12 cellular contexts compared by ENCODE assay signal in the genomic region with DNA sequence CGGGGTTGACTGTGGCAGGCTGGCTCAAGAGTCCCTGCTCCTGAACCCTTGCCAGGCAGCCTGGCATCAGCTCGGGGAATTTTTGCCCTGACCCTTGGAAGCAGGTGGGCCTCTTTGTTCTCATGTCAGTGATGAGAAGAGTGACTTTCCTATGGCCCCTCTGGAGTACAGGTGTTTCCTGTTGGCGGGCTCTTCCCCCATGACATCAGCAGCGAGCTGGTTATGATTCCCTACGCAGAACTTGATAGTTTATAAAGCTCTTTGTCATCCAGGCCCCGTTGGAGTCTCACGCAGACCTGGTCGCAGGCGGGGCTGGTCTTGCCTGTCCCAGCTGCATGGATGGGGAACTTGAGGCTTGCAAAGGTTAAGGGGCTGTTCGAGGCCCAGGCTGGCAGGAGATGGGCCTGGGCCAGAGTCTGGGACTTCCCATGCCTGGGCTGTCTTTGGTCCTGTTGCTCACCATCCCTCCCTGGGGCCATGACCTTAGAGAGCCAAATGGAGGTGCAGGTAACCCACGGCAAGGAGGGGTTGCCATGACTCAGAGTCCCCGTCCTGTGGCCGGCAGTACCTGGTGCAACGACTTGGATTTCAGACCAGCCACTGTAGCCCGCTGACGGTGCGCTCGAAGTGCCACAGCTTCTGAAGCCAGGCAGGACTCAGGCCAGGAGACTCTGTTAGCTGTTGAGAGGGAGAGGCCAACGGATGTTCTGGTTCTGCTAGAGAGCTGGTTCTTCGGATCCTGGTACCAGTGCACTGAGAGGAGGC.
"Had no signal": no experiment of that assay in that cellular context is flagged by ENCODE, and none has a peak within 500 bp of the region (broad histone marks: within the 10 kb centered on the region; RNA-seq: fewer than 3 reads in every experiment).

No MANE protein-coding gene starts in this region.

- H3K4me1 ChIP-seq: ascending aorta, breast epithelium had no signal

- H3K4me3 ChIP-seq: ascending aorta, breast epithelium, dorsolateral prefrontal cortex, esophagus muscularis mucosa had no signal

- ATAC-seq: left ventricle myocardium superior had no signal

- H3K9me3 ChIP-seq: ascending aorta, breast epithelium, esophagus muscularis mucosa had no signal

- DNase-seq: activated B cell treated with CpG ODN at 0.5 μM for 24 hours; activated CD4-positive, alpha-beta T cell treated with anti-CD3 and anti-CD28 coated beads, Interleukin-2, amount 10 ng/mL, durations not matched to agents 7 days and 5 days; dorsolateral prefrontal cortex; hypothalamus; left ventricle myocardium superior; posterior cingulate gyrus; stimulated activated naive CD4-positive, alpha-beta T cell; T-helper 2 cell; trophoblast cell had no signal

- H3K27me3 ChIP-seq: ascending aorta, breast epithelium, dorsolateral prefrontal cortex, esophagus muscularis mucosa had no signal

- H3K27ac ChIP-seq: ascending aorta, dorsolateral prefrontal cortex had no signal
